Comparison of ENCODE assay signal across 34 cellular contexts in the genomic region with DNA sequence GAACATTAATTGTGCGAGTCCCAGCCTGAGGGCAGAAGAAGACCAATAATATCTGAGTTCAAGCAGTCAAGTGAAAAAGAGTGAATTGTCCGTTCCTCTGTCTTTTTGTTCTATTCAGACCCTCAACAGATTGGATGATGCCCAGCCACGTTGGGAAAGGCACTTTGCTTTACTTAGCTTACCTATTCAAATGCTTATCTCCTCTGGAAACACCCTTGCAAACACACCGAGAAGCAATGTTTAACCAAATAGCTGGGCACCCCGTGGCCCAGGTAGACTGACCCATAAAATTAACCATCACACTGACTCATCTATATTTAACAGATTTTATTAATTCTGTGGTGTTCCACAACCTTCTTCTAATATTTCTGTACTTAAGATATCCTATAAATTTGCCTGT. TPM values are rescaled to one million over a fixed set of nuclear protein-coding genes. Genes with fewer than 3 reads are reported as not detected.
"Had no signal": no experiment of that assay in that cellular context is flagged by ENCODE, and none has a peak within 500 bp of the region (broad histone marks: within the 10 kb centered on the region; RNA-seq: fewer than 3 reads in every experiment).

No MANE protein-coding gene starts in this region.

- H3K27ac ChIP-seq: neural progenitor cell, ovary, parathyroid adenoma, psoas muscle, right lobe of liver, skin epidermis, spleen, thoracic aorta, thyroid gland, tibial nerve, upper lobe of left lung, vagina had no signal

- H3K79me2 ChIP-seq: parathyroid adenoma had no signal

- H3K4me1 ChIP-seq: neural progenitor cell, parathyroid adenoma, psoas muscle, right lobe of liver, spleen, thyroid gland, tibial nerve, upper lobe of left lung, vagina had no signal

- H3K36me3 ChIP-seq: neural progenitor cell, ovary, right lobe of liver, spleen, thoracic aorta, thyroid gland, tibial nerve, upper lobe of left lung, vagina had no signal

- H3K9me3 ChIP-seq: ovary, psoas muscle, right lobe of liver, spleen, thoracic aorta, thyroid gland, tibial nerve, upper lobe of left lung, vagina had no signal

- H3K36me3 Mint-ChIP-seq: naive thymus-derived CD4-positive, alpha-beta T cell; natural killer cell; neural progenitor cell; stimulated activated effector memory CD8-positive, alpha-beta T cell treated with anti-CD3 and anti-CD28 coated beads, Interleukin-12 subunit alpha, Interleukin-12 subunit beta, amount 100 ng/mL, for 72 hours; stimulated activated naive B cell treated with anti-CD40 and anti-IgM and Interleukin-4, amounts not matched to agents 10 μg/mL and 1 μg/mL and 100 μg/mL, for 72 hours had no signal

- FAIRE-seq: urothelium cell line had no signal

- H3K27me3 Mint-ChIP-seq: progenitor cell of endocrine pancreas; stimulated activated naive CD8-positive, alpha-beta T cell treated with anti-CD3 and anti-CD28 coated beads, Interleukin-15, amount 100 ng/mL, for 72 hours had no signal

- ATAC-seq: naive thymus-derived CD4-positive, alpha-beta T cell; natural killer cell; psoas muscle; right cardiac atrium; right lobe of liver; stimulated activated effector memory CD8-positive, alpha-beta T cell treated with anti-CD3 and anti-CD28 coated beads, Interleukin-12 subunit alpha, Interleukin-12 subunit beta, amount 100 ng/mL, for 72 hours; stimulated activated naive B cell treated with anti-CD40 and anti-IgM and Interleukin-4, amounts not matched to agents 10 μg/mL and 1 μg/mL and 100 μg/mL, for 72 hours; stimulated activated naive CD8-positive, alpha-beta T cell treated with anti-CD3 and anti-CD28 coated beads, Interleukin-15, amount 100 ng/mL, for 72 hours had no signal

- H2AFZ ChIP-seq: neural progenitor cell, parathyroid adenoma had no signal

- DNase-seq: naive thymus-derived CD4-positive, alpha-beta T cell; natural killer cell; occipital lobe; ovary; posterior cingulate gyrus; psoas muscle; right cardiac atrium; right lobe of liver; spleen; stimulated activated CD4-positive, alpha-beta T cell treated with anti-CD3 and anti-CD28 coated beads, Interleukin-12 subunit alpha, Interleukin-12 subunit beta, amount 100 ng/mL, for 4 hours; stimulated activated CD4-positive, alpha-beta T cell treated with anti-CD3 and anti-CD28 coated beads, Interleukin-1b, Interleukin-23, amount 100 ng/mL, for 48 hours; stimulated activated CD4-positive, alpha-beta T cell treated with anti-CD3 and anti-CD28 coated beads, Interleukin-4, amount 100 ng/mL, for 1 hour; stimulated activated naive B cell treated with anti-CD40 and anti-IgM and Interleukin-4, amounts not matched to agents 10 μg/mL and 1 μg/mL and 100 μg/mL, for 72 hours; stimulated activated naive CD4-positive, alpha-beta T cell treated with Interleukin-2 at 50 U/mL for 16 hours; stimulated activated naive CD8-positive, alpha-beta T cell treated with anti-CD3 and anti-CD28 coated beads, Interleukin-15, amount 100 ng/mL, for 72 hours; thyroid gland; trophoblast cell; upper lobe of left lung had no signal

- H3K4me2 ChIP-seq: neural progenitor cell, smooth muscle cell had no signal

- H3K9me3 Mint-ChIP-seq: naive thymus-derived CD4-positive, alpha-beta T cell; natural killer cell; nephron; neural progenitor cell; stimulated activated effector memory CD8-positive, alpha-beta T cell treated with anti-CD3 and anti-CD28 coated beads, Interleukin-12 subunit alpha, Interleukin-12 subunit beta, amount 100 ng/mL, for 72 hours; stimulated activated naive B cell treated with anti-CD40 and anti-IgM and Interleukin-4, amounts not matched to agents 10 μg/mL and 1 μg/mL and 100 μg/mL, for 72 hours; stimulated activated naive CD8-positive, alpha-beta T cell treated with anti-CD3 and anti-CD28 coated beads, Interleukin-15, amount 100 ng/mL, for 72 hours had no signal

- H3K27ac Mint-ChIP-seq: natural killer cell; nephron; neural progenitor cell; progenitor cell of endocrine pancreas; stimulated activated effector memory CD8-positive, alpha-beta T cell treated with anti-CD3 and anti-CD28 coated beads, Interleukin-12 subunit alpha, Interleukin-12 subunit beta, amount 100 ng/mL, for 72 hours; stimulated activated naive B cell treated with anti-CD40 and anti-IgM and Interleukin-4, amounts not matched to agents 10 μg/mL and 1 μg/mL and 100 μg/mL, for 72 hours; stimulated activated naive CD8-positive, alpha-beta T cell treated with anti-CD3 and anti-CD28 coated beads, Interleukin-15, amount 100 ng/mL, for 72 hours had no signal

- H3K4me3 Mint-ChIP-seq: naive thymus-derived CD4-positive, alpha-beta T cell; natural killer cell; nephron; neural progenitor cell; stimulated activated effector memory CD8-positive, alpha-beta T cell treated with anti-CD3 and anti-CD28 coated beads, Interleukin-12 subunit alpha, Interleukin-12 subunit beta, amount 100 ng/mL, for 72 hours; stimulated activated naive B cell treated with anti-CD40 and anti-IgM and Interleukin-4, amounts not matched to agents 10 μg/mL and 1 μg/mL and 100 μg/mL, for 72 hours; stimulated activated naive CD8-positive, alpha-beta T cell treated with anti-CD3 and anti-CD28 coated beads, Interleukin-15, amount 100 ng/mL, for 72 hours had no signal

- H3K9ac ChIP-seq: neural progenitor cell, parathyroid adenoma had no signal

- H3K27me3 ChIP-seq: neural progenitor cell, ovary, right lobe of liver, spleen, thyroid gland, tibial nerve, upper lobe of left lung, vagina had no signal

- H3K4me1 Mint-ChIP-seq: naive thymus-derived CD4-positive, alpha-beta T cell; natural killer cell; nephron; neural progenitor cell; stimulated activated effector memory CD8-positive, alpha-beta T cell treated with anti-CD3 and anti-CD28 coated beads, Interleukin-12 subunit alpha, Interleukin-12 subunit beta, amount 100 ng/mL, for 72 hours; stimulated activated naive B cell treated with anti-CD40 and anti-IgM and Interleukin-4, amounts not matched to agents 10 μg/mL and 1 μg/mL and 100 μg/mL, for 72 hours; stimulated activated naive CD8-positive, alpha-beta T cell treated with anti-CD3 and anti-CD28 coated beads, Interleukin-15, amount 100 ng/mL, for 72 hours had no signal

- H3K4me3 ChIP-seq: neural progenitor cell, ovary, psoas muscle, right lobe of liver, skin epidermis, smooth muscle cell, spleen, thoracic aorta, thyroid gland, tibial nerve, upper lobe of left lung, vagina had no signal

RNA-seq across cellular contexts. Expression of a gene that starts 9.3 kb away (rescaled TPM):
- total RNA-seq: naive thymus-derived CD4-positive, alpha-beta T cell; natural killer cell; occipital lobe; osteoblast; ovary; progenitor cell of endocrine pancreas; psoas muscle; renal cortical epithelial cell; right cardiac atrium; right lobe of liver; smooth muscle cell; spleen; temporal lobe; thoracic aorta; thyroid gland; tibial nerve; upper lobe of left lung; ureter; vagina had no signal
- polyA plus RNA-seq: naive thymus-derived CD4-positive, alpha-beta T cell; neural cell; psoas muscle; right cardiac atrium; smooth muscle cell; spleen had no signal

RNA-seq across cellular contexts. Expression of a gene that starts 34.9 kb away (rescaled TPM):
- total RNA-seq: naive thymus-derived CD4-positive, alpha-beta T cell; osteoblast; ovary; progenitor cell of endocrine pancreas; psoas muscle; right cardiac atrium; right lobe of liver; smooth muscle cell; spleen; thoracic aorta; thyroid gland; tibial nerve; ureter; vagina had no signal
- polyA plus RNA-seq: naive thymus-derived CD4-positive, alpha-beta T cell; neural cell; ovary; smooth muscle cell; spleen had no signal

RNA-seq across cellular contexts. Expression of a gene that starts 43.9 kb away (rescaled TPM):
- total RNA-seq: naive thymus-derived CD4-positive, alpha-beta T cell; natural killer cell; occipital lobe; osteoblast; ovary; progenitor cell of endocrine pancreas; psoas muscle; renal cortical epithelial cell; right cardiac atrium; right lobe of liver; smooth muscle cell; spleen; temporal lobe; thoracic aorta; thyroid gland; tibial nerve; upper lobe of left lung; ureter; vagina had no signal
- polyA plus RNA-seq: naive thymus-derived CD4-positive, alpha-beta T cell; neural cell; psoas muscle; right cardiac atrium; smooth muscle cell; spleen had no signal
